8 cellular contexts compared by ENCODE assay signal in the genomic region with DNA sequence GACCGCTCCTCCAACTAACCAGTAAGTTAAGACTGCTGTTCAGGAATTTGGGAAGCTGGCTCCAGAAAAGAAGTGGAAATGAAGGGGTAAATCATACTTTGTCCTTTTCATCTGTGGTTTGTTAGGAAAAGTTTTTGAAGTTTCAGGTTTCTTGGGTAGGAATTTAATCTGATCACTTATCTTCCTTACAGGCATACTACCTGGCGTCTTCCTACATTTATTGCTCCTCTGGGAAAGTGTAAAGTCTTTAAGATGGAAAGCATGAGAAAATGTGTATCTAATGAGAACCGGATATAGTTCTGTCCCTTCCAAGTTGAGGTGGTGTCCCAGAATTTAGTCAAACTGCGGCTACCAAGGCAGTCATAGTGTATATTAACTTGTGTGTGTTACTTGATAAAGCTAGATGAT. TPM values are rescaled to one million over a fixed set of nuclear protein-coding genes. Genes with fewer than 3 reads are reported as not detected.
A peak's percentile ranks its signal among the peaks of the same experiment; 100 is the strongest.
DNase-seq lines count a peak whose midpoint lies in the region; ATAC-seq and TF ChIP-seq lines count a peak whose summit lies in the region.

No MANE protein-coding gene starts in this region.

- H3K4me3 ChIP-seq in HFF-Myc (replicated peaks; ENCODE audit: low read depth, low read length) (peak overlapping the region; percentile 81), iPS-11a (ENCODE audit: low read depth, low read length) (peak overlapping the region; percentile 96)

- no peak for DNase-seq in HFF-Myc (ENCODE audit: extremely low read depth, low read depth)
- no peak for DNase-seq in activated CD8-positive, alpha-beta T cell treated with anti-CD3 and anti-CD28 coated beads, Interleukin-2, amount 10 ng/mL, durations not matched to agents 7 days and 5 days
- DNase-seq in stimulated activated effector memory CD8-positive, alpha-beta T cell treated with anti-CD3 and anti-CD28 coated beads, Interleukin-12 subunit alpha, Interleukin-12 subunit beta, amount 100 ng/mL, for 72 hours (ENCODE audit: low spot score in 2 of 2): no peak
- DNase-seq in NCI-H446 treated with DMSO at 0.1 percent for 48 hours (lab: John Stamatoyannopoulos, UW): no peak
- no peak for DNase-seq in NCI-H524 (lab: John Stamatoyannopoulos, UW)

- no peaks in the 10 kb centered on the region for H3K27me3 Mint-ChIP-seq in activated CD8-positive, alpha-beta T cell treated with anti-CD3 and anti-CD28 coated beads, Interleukin-2, amount 10 ng/mL, durations not matched to agents 7 days and 5 days (ENCODE audit: low read depth)

- H3K36me3 Mint-ChIP-seq in activated CD8-positive, alpha-beta T cell treated with anti-CD3 and anti-CD28 coated beads, Interleukin-2, amount 10 ng/mL, durations not matched to agents 7 days and 5 days (ENCODE audit: low read depth): peaks cover 14% of the 10 kb centered on the region
- peaks cover 29% of the 10 kb centered on the region for H3K36me3 Mint-ChIP-seq in stimulated activated effector memory CD8-positive, alpha-beta T cell treated with anti-CD3 and anti-CD28 coated beads, Interleukin-12 subunit alpha, Interleukin-12 subunit beta, amount 100 ng/mL, for 72 hours

- H3K4me3 Mint-ChIP-seq in activated CD8-positive, alpha-beta T cell treated with anti-CD3 and anti-CD28 coated beads, Interleukin-2, amount 10 ng/mL, durations not matched to agents 7 days and 5 days: peak overlapping the region; percentile 98
- peak overlapping the region; percentile 97 for H3K4me3 Mint-ChIP-seq in stimulated activated effector memory CD8-positive, alpha-beta T cell treated with anti-CD3 and anti-CD28 coated beads, Interleukin-12 subunit alpha, Interleukin-12 subunit beta, amount 100 ng/mL, for 72 hours

- CTCF ChIA-PET in activated CD8-positive, alpha-beta T cell treated with anti-CD3 and anti-CD28 coated beads, Interleukin-2, amount 10 ng/mL, durations not matched to agents 7 days and 5 days (lab: Charles Lee): interaction anchor here (0.5 to 2.3 kb wide), 6 partner anchors 15 to 389 kb away, joined by 3 to 16 read pairs (median 4); no protein-coding TSS in a partner anchor

- H3K9me3 Mint-ChIP-seq in activated CD8-positive, alpha-beta T cell treated with anti-CD3 and anti-CD28 coated beads, Interleukin-2, amount 10 ng/mL, durations not matched to agents 7 days and 5 days (ENCODE audit: insufficient read depth): no peaks in the 10 kb centered on the region
- no peaks in the 10 kb centered on the region for H3K9me3 Mint-ChIP-seq in stimulated activated effector memory CD8-positive, alpha-beta T cell treated with anti-CD3 and anti-CD28 coated beads, Interleukin-12 subunit alpha, Interleukin-12 subunit beta, amount 100 ng/mL, for 72 hours

- no peak for TF ChIP-seq CTCF in HFF-Myc (IDR thresholded peaks at IDR 0.05; ENCODE audit: low read depth, low read length, missing control alignments)

- no peak for ATAC-seq in activated CD8-positive, alpha-beta T cell treated with anti-CD3 and anti-CD28 coated beads, Interleukin-2, amount 10 ng/mL, durations not matched to agents 7 days and 5 days
- ATAC-seq in stimulated activated effector memory CD8-positive, alpha-beta T cell treated with anti-CD3 and anti-CD28 coated beads, Interleukin-12 subunit alpha, Interleukin-12 subunit beta, amount 100 ng/mL, for 72 hours: no peak
- no peak for ATAC-seq in HG02798 (IDR thresholded peaks at IDR 0.05; ENCODE audit: poor library complexity, unreplicated experiment)
- no peak for ATAC-seq in HG02763 (IDR thresholded peaks at IDR 0.05; ENCODE audit: unreplicated experiment)

- H3K4me1 Mint-ChIP-seq in activated CD8-positive, alpha-beta T cell treated with anti-CD3 and anti-CD28 coated beads, Interleukin-2, amount 10 ng/mL, durations not matched to agents 7 days and 5 days (ENCODE audit: low read depth): peaks cover 32% of the 10 kb centered on the region
- H3K4me1 Mint-ChIP-seq in stimulated activated effector memory CD8-positive, alpha-beta T cell treated with anti-CD3 and anti-CD28 coated beads, Interleukin-12 subunit alpha, Interleukin-12 subunit beta, amount 100 ng/mL, for 72 hours: peaks cover 24% of the 10 kb centered on the region

- H3K27ac Mint-ChIP-seq in activated CD8-positive, alpha-beta T cell treated with anti-CD3 and anti-CD28 coated beads, Interleukin-2, amount 10 ng/mL, durations not matched to agents 7 days and 5 days: peak overlapping the region; percentile 66
- H3K27ac Mint-ChIP-seq in stimulated activated effector memory CD8-positive, alpha-beta T cell treated with anti-CD3 and anti-CD28 coated beads, Interleukin-12 subunit alpha, Interleukin-12 subunit beta, amount 100 ng/mL, for 72 hours: peak overlapping the region; percentile 96

- POLR2A ChIA-PET in activated CD8-positive, alpha-beta T cell treated with anti-CD3 and anti-CD28 coated beads, Interleukin-2, amount 10 ng/mL, durations not matched to agents 7 days and 5 days (lab: Charles Lee): interaction anchor here (0.6 kb wide), 1 partner anchor 193 kb away, joined by 8 read pairs; no protein-coding TSS in a partner anchor

RNA-seq across cellular contexts. Expression of a gene that starts 1.3 kb away (rescaled TPM):
- total RNA-seq in activated CD8-positive, alpha-beta T cell treated with anti-CD3 and anti-CD28 coated beads, Interleukin-2, amount 10 ng/mL, durations not matched to agents 7 days and 5 days: 10 to 100 TPM; 12.9 to 14.8 TPM
